8 cellular contexts compared by ENCODE assay signal in genomic region chr11:43830928-43831440, GRCh38. TPM values are rescaled to one million over a fixed set of nuclear protein-coding genes. Genes with fewer than 3 reads are reported as not detected.
DNase-seq lines count a peak whose midpoint lies in the region; ATAC-seq and TF ChIP-seq lines count a peak whose summit lies in the region.

No MANE protein-coding gene starts in this region.

- no peaks in the 10 kb centered on the region for H3K9me2 ChIP-seq in neural cell (ENCODE audit: insufficient read depth, low read length)

- H2AFZ ChIP-seq in neural cell (ENCODE audit: low read depth, low read length), result no peak overlapping the region

- TF ChIP-seq CTCF in neural cell (IDR thresholded peaks at IDR 0.05; ENCODE audit: poor library complexity, severe bottlenecking), result no peak

- H3K36me3 ChIP-seq in neural cell (ENCODE audit: insufficient read depth, low read length), result peaks cover 4% of the 10 kb centered on the region
- H3K36me3 ChIP-seq in urinary bladder (ENCODE audit: insufficient read depth), result no peaks in the 10 kb centered on the region

- H3K4me3 Mint-ChIP-seq in effector memory CD8-positive, alpha-beta T cell, result no peak overlapping the region

- H3K27me3 Mint-ChIP-seq in effector memory CD8-positive, alpha-beta T cell, result no peaks in the 10 kb centered on the region

- no peaks in the 10 kb centered on the region for H4K20me1 ChIP-seq in neural cell (ENCODE audit: insufficient read depth)

- ATAC-seq in SK-N-SH treated with all-trans-retinoic acid at 6 μM for 48 hours (peak; percentile 98), GM19328 (IDR thresholded peaks at IDR 0.05; ENCODE audit: unreplicated experiment) (no peak)
- no peak for ATAC-seq in effector memory CD8-positive, alpha-beta T cell (replicated peaks)

- H3K27ac Mint-ChIP-seq in effector memory CD8-positive, alpha-beta T cell, result no peak overlapping the region

- H3K27ac ChIP-seq in caudate nucleus (ENCODE audit: low read depth, low read length), result no peak overlapping the region
- peak overlapping the region; percentile 2 for H3K27ac ChIP-seq in neural cell (ENCODE audit: low read length)
- H3K27ac ChIP-seq in urinary bladder (ENCODE audit: low read depth), result peak overlapping the region; percentile 32

- H3F3A ChIP-seq in neural cell (ENCODE audit: insufficient read depth, low read length, poor library complexity, severe bottlenecking), result no peaks in the 10 kb centered on the region

- H3K4me2 ChIP-seq in neural cell (ENCODE audit: low read length), result no peak overlapping the region

- H3K9me3 Mint-ChIP-seq in effector memory CD8-positive, alpha-beta T cell, result no peaks in the 10 kb centered on the region

- WGBS in urinary bladder, result 49% methylated on average over 5 of the region's 5 CpGs

- no peak overlapping the region for H3K9ac ChIP-seq in neural cell (ENCODE audit: low read length)

- H3K4me3 ChIP-seq in neural cell (ENCODE audit: low read length), result peak overlapping the region; percentile 35
- no peak overlapping the region for H3K4me3 ChIP-seq in urinary bladder (ENCODE audit: low read depth, low read length)

- no peaks in the 10 kb centered on the region for H3K9me3 ChIP-seq in neural cell (ENCODE audit: low read length)

- TF ChIP-seq EP300 in neural cell (conservative IDR thresholded peaks at IDR 0.05; ENCODE audit: poor library complexity, severe bottlenecking), result no peak

- TF ChIP-seq RAD21 in neural cell (conservative IDR thresholded peaks at IDR 0.05), result no peak

- H3K36me3 Mint-ChIP-seq in effector memory CD8-positive, alpha-beta T cell (ENCODE audit: insufficient read depth), result no peaks in the 10 kb centered on the region

- no peaks in the 10 kb centered on the region for H3K4me1 Mint-ChIP-seq in effector memory CD8-positive, alpha-beta T cell (ENCODE audit: low read depth in 2 of 2)

- DNase-seq in activated T-cell treated with anti-CD3 and anti-CD28 coated beads for 1 hour (ENCODE audit: low read depth) (peak; percentile 3), caudate nucleus (lab: John Stamatoyannopoulos, UW) (peak in 42 of 61 donors; percentile 1 to 92 (median 32))
- no peak for DNase-seq in activated T-cell treated with anti-CD3 and anti-CD28 coated beads, Interleukin-2, amount 50 U/mL, for 1 hour
- DNase-seq in effector memory CD8-positive, alpha-beta T cell, result no peak

- no peaks in the 10 kb centered on the region for H3K27me3 ChIP-seq in neural cell (ENCODE audit: insufficient read depth, low read depth, low read length)

- no peaks in the 10 kb centered on the region for H3K4me1 ChIP-seq in urinary bladder (ENCODE audit: insufficient read depth)

- peaks cover 9% of the 10 kb centered on the region for H3K79me2 ChIP-seq in neural cell (replicated peaks; ENCODE audit: insufficient read depth, low read length)

TF ChIP-seq in SK-N-SH treated with all-trans-retinoic acid at 6 μM for 48 hours, 23 proteins besides CTCF, POLR2A, EP300 and RAD21 (continues in another document):
- TF ChIP-seq TSHZ2 (CRISPR knock-in tag; IDR thresholded peaks at IDR 0.05) (no peak), PATZ1 (CRISPR knock-in tag; IDR thresholded peaks at IDR 0.05; ENCODE audit: borderline replicate concordance) (peak; percentile 58; the same call in 1 of the 2 replicates), ZNF8 (CRISPR knock-in tag; IDR thresholded peaks at IDR 0.05) (peak; percentile 40; the same call in 1 of the 2 replicates), TOX (CRISPR knock-in tag; IDR thresholded peaks at IDR 0.05; ENCODE audit: borderline replicate concordance) (no peak)

TF ChIP-seq in neural cell, 6 proteins besides CTCF, POLR2A, EP300 and RAD21:
- TF ChIP-seq POLR2AphosphoS5 (IDR thresholded peaks at IDR 0.05) (no peak), MXI1 (conservative IDR thresholded peaks at IDR 0.05; ENCODE audit: poor library complexity, severe bottlenecking) (no peak), REST (IDR thresholded peaks at IDR 0.05; ENCODE audit: borderline replicate concordance) (peak; percentile 43), SMC3 (conservative IDR thresholded peaks at IDR 0.05; ENCODE audit: poor library complexity) (no peak), TAF1 (IDR thresholded peaks at IDR 0.05; ENCODE audit: low read depth) (no peak), EZH2 (IDR thresholded peaks at IDR 0.05; ENCODE audit: borderline replicate concordance, insufficient read depth, low read length, poor library complexity, severe bottlenecking) (no peak)

RNA-seq across cellular contexts. Expression of gene ALKBH3, which starts 49.6 kb away (rescaled TPM):
- 27.0 and 34.7 TPM in 2 replicates for polyA plus RNA-seq in neural cell
- 27.3 and 29.3 TPM in 2 replicates for polyA minus RNA-seq in neural cell
- total RNA-seq in urinary bladder, result 30.2 TPM
- polyA plus RNA-seq in urinary bladder, result 27.7 TPM

Comparison
In these comparisons a context has a peak if more than half of its experiments do, and no peak if none do; other contexts are left out.
1. DNase-seq: peak in activated T-cell treated with anti-CD3 and anti-CD28 coated beads for 1 hour (single experiment) and caudate nucleus (42 of 61); none in activated T-cell treated with anti-CD3 and anti-CD28 coated beads, Interleukin-2, amount 50 U/mL, for 1 hour (single experiment) and effector memory CD8-positive, alpha-beta T cell (0 of 3).